19 cellular contexts compared by ENCODE assay signal in genomic region chr15:29728418-29728817, GRCh38.
A peak's percentile ranks its signal among the peaks of the same experiment; 100 is the strongest.
DNase-seq lines count a peak whose midpoint lies in the region; ATAC-seq, FAIRE-seq and TF ChIP-seq lines count a peak whose summit lies in the region.
"Had no signal": no experiment of that assay in that cellular context is flagged by ENCODE, and none has a peak within 500 bp of the region (broad histone marks: within the 10 kb centered on the region; RNA-seq: fewer than 3 reads in every experiment).

No MANE protein-coding gene starts in this region.

- intact Hi-C loops in Right ventricle myocardium inferior (cut with DNase I), result no loop called here
- intact Hi-C loops in left ventricle myocardium inferior (cut with micrococcal nuclease), result loop anchor here (10.0 kb wide), 1 partner anchor 206 kb away; no protein-coding TSS in a partner anchor
- intact Hi-C loops in HepG2 (cut with micrococcal nuclease; ENCODE audit: unreplicated experiment), result no loop called here
- intact Hi-C loops in right lobe of liver (cut with DNase I), result no loop called here
- intact Hi-C loops in sciatic nerve (cut with DNase I), result no loop called here

- H3K27ac ChIP-seq in left ventricle myocardium inferior (replicated peaks) (no peak overlapping the region), HepG2 (ENCODE audit: extremely low read length, insufficient read depth, low read length) (no peak overlapping the region), right lobe of liver (no peak overlapping the region)
- H3K27ac ChIP-seq: 22Rv1, BLaER1 had no signal

- TF ChIP-seq EP300 in HepG2 (IDR thresholded peaks at IDR 0.05; ENCODE audit: low read depth in 2 of 2, low read length in 2 of 2), result no peak
- no peak for TF ChIP-seq EP300 in HepG2 (CRISPR knock-in tag; IDR thresholded peaks at IDR 0.05; ENCODE audit: borderline replicate concordance)

- H3K4me1 ChIP-seq in left ventricle myocardium inferior, result peaks cover 24% of the 10 kb centered on the region
- H3K4me1 ChIP-seq in HepG2 (ENCODE audit: insufficient read depth, low read length), result peaks cover 11% of the 10 kb centered on the region
- H3K4me1 ChIP-seq in right lobe of liver, result peaks cover 0 to 12% (median 0%) of the 10 kb centered on the region in 4 donors
- H3K4me1 ChIP-seq: BLaER1 had no signal

- H3K9me3 ChIP-seq in left ventricle myocardium inferior (replicated peaks) (no peaks in the 10 kb centered on the region), HepG2 (ENCODE audit: low read length) (peaks cover 9% of the 10 kb centered on the region; the same call in 1 of the 2 replicates), right lobe of liver (no peaks in the 10 kb centered on the region)

- no TSS peak for BruUV-seq in HepG2 (replicated peaks; lab: Mats Ljungman, UMichigan)

- 97% methylated on average over 2 of the region's 2 CpGs for WGBS in HepG2 (ENCODE audit: low lambda C conversion rate)
- WGBS in right lobe of liver (ENCODE audit: insufficient coverage, low coverage, low lambda C conversion rate, missing lambda C conversion rate), result 40% methylated on average over 2 of the region's 2 CpGs

- no peaks in the 10 kb centered on the region for H3K4me1 Mint-ChIP-seq in activated CD4-positive, alpha-beta memory T cell treated with anti-CD3 and anti-CD28 coated beads, Interleukin-2, amount 10 ng/mL, durations not matched to agents 7 days and 5 days
- H3K4me1 Mint-ChIP-seq: CD14-positive monocyte; CD4-positive, alpha-beta memory T cell; H9 had no signal

- no peak overlapping the region for H3K27ac Mint-ChIP-seq in activated CD4-positive, alpha-beta memory T cell treated with anti-CD3 and anti-CD28 coated beads, Interleukin-2, amount 10 ng/mL, durations not matched to agents 7 days and 5 days
- H3K27ac Mint-ChIP-seq: CD14-positive monocyte; CD4-positive, alpha-beta memory T cell; H9 had no signal

- FAIRE-seq in HepG2 (lab: Jason Lieb, UNC), result no peak
- FAIRE-seq: A549, H1 had no signal

- H3K36me3 ChIP-seq in left ventricle myocardium inferior (peaks cover 98% of the 10 kb centered on the region), HepG2 (replicated peaks in 1 of 2; ENCODE audit: control insufficient read depth in 1 of 2, insufficient read depth in 2 of 2, low read length in 2 of 2) (peaks cover 9 to 60% of the 10 kb centered on the region in 2 experiments), right lobe of liver (peaks cover 0 to 25% (median 11%) of the 10 kb centered on the region in 4 donors)
- H3K36me3 ChIP-seq: BLaER1 had no signal

- no peak overlapping the region for H3K9ac ChIP-seq in HepG2 (ENCODE audit: insufficient read depth, low read depth, low read length)
- H3K9ac ChIP-seq: BLaER1 had no signal

- POLR2A ChIA-PET in HepG2 (lab: Yijun Ruan, JAX), result no interaction called here
- POLR2A ChIA-PET in activated CD4-positive, alpha-beta memory T cell treated with anti-CD3 and anti-CD28 coated beads, Interleukin-2, amount 10 ng/mL, durations not matched to agents 7 days and 5 days (lab: Charles Lee), result no interaction called here
- POLR2A ChIA-PET in HEK293T (lab: Yijun Ruan, JAX), result no interaction called here

- no peak overlapping the region for H3K4me3 ChIP-seq in left ventricle myocardium inferior
- no peak overlapping the region for H3K4me3 ChIP-seq in HepG2 (replicated peaks in 1 of 3; ENCODE audit: insufficient read depth in 1 of 3, low read depth in 2 of 3, low read length in 3 of 3)
- no peak overlapping the region for H3K4me3 ChIP-seq in right lobe of liver
- H3K4me3 ChIP-seq: A549, BLaER1 had no signal

- TF ChIP-seq POLR2A in HepG2 (IDR thresholded peaks at IDR 0.05; ENCODE audit: insufficient read depth in 1 of 2, low read depth in 2 of 2, low read length in 2 of 2) (no peak), right lobe of liver (IDR thresholded peaks at IDR 0.05) (no peak)

- no peaks in the 10 kb centered on the region for H4K20me1 ChIP-seq in HepG2 (ENCODE audit: insufficient read depth, low read length)
- H4K20me1 ChIP-seq: BLaER1 had no signal

- CTCF ChIA-PET in HepG2 (lab: Yijun Ruan, JAX; ENCODE audit: low intra/inter-chr PET ratio, low total read pairs) (no interaction called here), HEK293T (lab: Yijun Ruan, JAX) (no interaction called here)
- CTCF ChIA-PET in activated CD4-positive, alpha-beta memory T cell treated with anti-CD3 and anti-CD28 coated beads, Interleukin-2, amount 10 ng/mL, durations not matched to agents 7 days and 5 days (lab: Charles Lee), result no interaction called here

- no peaks in the 10 kb centered on the region for H3K79me2 ChIP-seq in HepG2 (ENCODE audit: insufficient read depth, low read length)

- H3K4me3 Mint-ChIP-seq in activated CD4-positive, alpha-beta memory T cell treated with anti-CD3 and anti-CD28 coated beads, Interleukin-2, amount 10 ng/mL, durations not matched to agents 7 days and 5 days, result no peak overlapping the region
- H3K4me3 Mint-ChIP-seq: CD14-positive monocyte; CD4-positive, alpha-beta memory T cell; H9 had no signal

- H3K36me3 Mint-ChIP-seq in activated CD4-positive, alpha-beta memory T cell treated with anti-CD3 and anti-CD28 coated beads, Interleukin-2, amount 10 ng/mL, durations not matched to agents 7 days and 5 days (ENCODE audit: low read depth), result no peaks in the 10 kb centered on the region
- H3K36me3 Mint-ChIP-seq: CD14-positive monocyte; CD4-positive, alpha-beta memory T cell had no signal

- H3K27me3 ChIP-seq in left ventricle myocardium inferior (ENCODE audit: low read depth) (no peaks in the 10 kb centered on the region), HepG2 (ENCODE audit: control insufficient read depth in 1 of 2, insufficient read depth in 2 of 2, low read length in 2 of 2) (no peaks in the 10 kb centered on the region), right lobe of liver (no peaks in the 10 kb centered on the region)
- H3K27me3 ChIP-seq: BLaER1 had no signal

- TF ChIP-seq CTCF in left ventricle myocardium inferior (IDR thresholded peaks at IDR 0.05; ENCODE audit: borderline replicate concordance) (no peak), HepG2 (CRISPR knock-in tag; IDR thresholded peaks at IDR 0.05) (no peak), right lobe of liver (IDR thresholded peaks at IDR 0.05) (no peak)

- no peak for TF ChIP-seq RAD21 in HepG2 (CRISPR knock-in tag; IDR thresholded peaks at IDR 0.05)

- H3K9me3 Mint-ChIP-seq in activated CD4-positive, alpha-beta memory T cell treated with anti-CD3 and anti-CD28 coated beads, Interleukin-2, amount 10 ng/mL, durations not matched to agents 7 days and 5 days, result no peaks in the 10 kb centered on the region

- ATAC-seq in Right ventricle myocardium inferior (peak; percentile 16), HepG2 (no peak), right lobe of liver (no peak), sciatic nerve (peak; percentile 38)
- ATAC-seq: A549 had no signal

- no peak for DNase-seq in Right ventricle myocardium inferior (ENCODE audit: missing footprints)
- no peak for DNase-seq in left ventricle myocardium inferior
- no peak for DNase-seq in HepG2 (ENCODE audit: low spot score)
- no peak for DNase-seq in right lobe of liver
- peak; percentile 16 for DNase-seq in medulla oblongata (ENCODE audit: extremely low spot score)
- DNase-seq in sciatic nerve (ENCODE audit: low spot score), result no peak
- no peak for DNase-seq in activated CD4-positive, alpha-beta memory T cell treated with anti-CD3 and anti-CD28 coated beads, Interleukin-2, amount 10 ng/mL, durations not matched to agents 7 days and 5 days
- no peak for DNase-seq in HEK293T (ENCODE audit: extremely low spot score)
- DNase-seq: CD4-positive, alpha-beta memory T cell; DMS153; DMS79; GF-D8; H9; IMR-90 had no signal

- no peak overlapping the region for H2AFZ ChIP-seq in HepG2 (ENCODE audit: low read length)

- in situ Hi-C loops in HepG2 (cut with HindIII; ENCODE audit: extremely low pct_ligation_motif_present, low pct_unique_long_range_greater_than_20kb), result no loop called here

- H3K4me2 ChIP-seq in HepG2 (ENCODE audit: low read depth, low read length), result no peak overlapping the region
- H3K4me2 ChIP-seq: A549, BLaER1 had no signal

- H3K27me3 Mint-ChIP-seq in activated CD4-positive, alpha-beta memory T cell treated with anti-CD3 and anti-CD28 coated beads, Interleukin-2, amount 10 ng/mL, durations not matched to agents 7 days and 5 days, result peaks cover 4% of the 10 kb centered on the region

TF ChIP-seq in HepG2, 621 proteins besides CTCF, POLR2A, EP300 and RAD21:
- TF ChIP-seq RBM22 (optimal IDR thresholded peaks at IDR 0.05; ENCODE audit: low read length) (peak; percentile 26), SALL2 (CRISPR knock-in tag; IDR thresholded peaks at IDR 0.05) (no peak)
TF ChIP-seq in HepG2: peak in this region for 1.

TF ChIP-seq in HEK293T, 16 proteins besides CTCF, POLR2A, EP300 and RAD21:
- TF ChIP-seq TARDBP (IDR thresholded peaks at IDR 0.05) (no peak), ELF4 (IDR thresholded peaks at IDR 0.05) (no peak), FOXA1 (IDR thresholded peaks at IDR 0.05) (no peak), SP1 (IDR thresholded peaks at IDR 0.05) (no peak), FOXK2 (IDR thresholded peaks at IDR 0.05) (no peak), SUZ12 (IDR thresholded peaks at IDR 0.05) (no peak), FOXM1 (IDR thresholded peaks at IDR 0.05; ENCODE audit: borderline replicate concordance) (no peak), LEF1 (IDR thresholded peaks at IDR 0.05; ENCODE audit: borderline replicate concordance) (no peak), ARNT (IDR thresholded peaks at IDR 0.05) (no peak), BHLHE40 (IDR thresholded peaks at IDR 0.05; ENCODE audit: borderline replicate concordance) (no peak), L3MBTL2 (conservative IDR thresholded peaks at IDR 0.05) (no peak), ZNF384 (IDR thresholded peaks at IDR 0.05) (no peak), HDGF (IDR thresholded peaks at IDR 0.05; ENCODE audit: borderline replicate concordance) (no peak), PKNOX1 (IDR thresholded peaks at IDR 0.05) (no peak), CTBP1 (IDR thresholded peaks at IDR 0.05; ENCODE audit: borderline replicate concordance) (no peak), NFRKB (IDR thresholded peaks at IDR 0.05) (no peak)

Comparison
In these comparisons a context has a peak if more than half of its experiments do, and no peak if none do; other contexts are left out.
1. ATAC-seq: peak in Right ventricle myocardium inferior (single experiment) and sciatic nerve (single experiment); none in HepG2 (single experiment) and right lobe of liver (0 of 4).